10 cellular contexts compared by ENCODE assay signal in the genomic region with DNA sequence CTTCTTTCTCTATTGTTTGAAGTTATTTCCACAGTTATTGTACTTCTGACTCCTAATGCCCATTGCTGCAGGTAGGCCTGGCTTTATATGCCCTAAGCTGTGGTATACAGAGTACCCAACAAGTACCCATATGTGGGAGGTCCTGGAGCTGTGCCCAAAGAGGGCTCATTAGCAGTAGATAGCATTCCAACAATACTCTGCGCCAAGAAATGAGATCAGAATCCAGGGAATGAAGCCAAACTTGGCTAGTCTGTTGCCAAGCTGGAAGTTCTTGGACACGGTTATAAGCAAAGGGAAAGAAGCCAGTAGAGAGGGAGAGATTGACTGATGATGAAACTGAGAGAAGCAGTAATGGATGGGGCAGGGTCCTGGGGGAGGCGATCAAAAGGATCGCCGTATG. TPM values are rescaled to one million over a fixed set of nuclear protein-coding genes. Genes with fewer than 3 reads are reported as not detected.
DNase-seq lines count a peak whose midpoint lies in the region; ATAC-seq and TF ChIP-seq lines count a peak whose summit lies in the region.
"Had no signal": no experiment of that assay in that cellular context is flagged by ENCODE, and none has a peak within 500 bp of the region (broad histone marks: within the 10 kb centered on the region; RNA-seq: fewer than 3 reads in every experiment).

No MANE protein-coding gene starts in this region.

- H3K9me3 Mint-ChIP-seq in T-helper 2 cell treated with Interferon-gamma antibody and Interleukin-4, amounts not matched to agents 5 μg/mL and 100 μg/mL, for 36 hours, result no peaks in the 10 kb centered on the region
- H3K9me3 Mint-ChIP-seq in WTC11, result peaks cover 13% of the 10 kb centered on the region

- no peak for ATAC-seq in stimulated activated naive CD8-positive, alpha-beta T cell treated with anti-CD3 and anti-CD28 coated beads, Interleukin-15, Interleukin-2, amounts not matched to agents 100 U/mL and 50 U/mL, for 24 hours
- ATAC-seq in WTC11, result no peak

- no peaks in the 10 kb centered on the region for H3K9me3 ChIP-seq in colonic mucosa

- H3K4me3 ChIP-seq in dorsolateral prefrontal cortex (peak overlapping the region in 11 of 59 donors; percentile 5 to 40 (median 24)), colonic mucosa (no peak overlapping the region)

- POLR2A ChIA-PET in WTC11 (lab: Charles Lee), result no interaction called here

- H3K4me1 Mint-ChIP-seq in T-helper 2 cell treated with Interferon-gamma antibody and Interleukin-4, amounts not matched to agents 5 μg/mL and 100 μg/mL, for 36 hours (ENCODE audit: low read depth), result no peaks in the 10 kb centered on the region
- H3K4me1 Mint-ChIP-seq in WTC11, result peaks cover 13% of the 10 kb centered on the region; the same call in 1 of the 2 replicates
- H3K4me1 Mint-ChIP-seq: activated naive CD4-positive, alpha-beta T cell treated with anti-CD3 and anti-CD28 coated beads, Interleukin-2, amount 50 U/mL, for 24 hours had no signal

- intact Hi-C loops in dorsolateral prefrontal cortex (cut with DNase I), result no loop called here
- intact Hi-C loops in colonic mucosa (cut with DNase I), result no loop called here

- peak; percentile 70 for DNase-seq in AG08395 (ENCODE audit: low spot score)
- DNase-seq in NCI-H1105 treated with DMSO at 0.1 percent for 48 hours (lab: John Stamatoyannopoulos, UW), result peak; percentile 69
- peak; percentile 28 to 91 (median 78) for DNase-seq in dorsolateral prefrontal cortex
- peak; percentile 76 for DNase-seq in medulla oblongata (ENCODE audit: extremely low spot score)
- no peak for DNase-seq in T-helper 2 cell treated with Interferon-gamma antibody and Interleukin-4, amounts not matched to agents 5 μg/mL and 100 μg/mL, for 36 hours (ENCODE audit: low spot score)
- DNase-seq in colonic mucosa, result no peak
- no peak for DNase-seq in stimulated activated naive CD8-positive, alpha-beta T cell treated with anti-CD3 and anti-CD28 coated beads, Interleukin-15, Interleukin-2, amounts not matched to agents 100 U/mL and 50 U/mL, for 24 hours
- no peak for DNase-seq in WTC11 (ENCODE audit: low spot score)
- DNase-seq: CD4-positive, CD25-positive, alpha-beta regulatory T cell had no signal

- no peaks in the 10 kb centered on the region for H3K36me3 ChIP-seq in colonic mucosa

- no peak overlapping the region for H3K9ac ChIP-seq in colonic mucosa (ENCODE audit: low read depth in 2 of 2, low read length in 2 of 2)

- TF ChIP-seq CTCF in dorsolateral prefrontal cortex (IDR thresholded peaks at IDR 0.05 in 54 of 56, conservative IDR thresholded peaks at IDR 0.05 in 2 of 56; ENCODE audit: low read depth in 1 of 56, partially characterized antibody in 56 of 56) (peak in 1 of 56 donors; percentile 12), colonic mucosa (IDR thresholded peaks at IDR 0.05) (no peak), WTC11 (IDR thresholded peaks at IDR 0.05) (no peak)

- H3K27ac ChIP-seq in dorsolateral prefrontal cortex (no peak overlapping the region), colonic mucosa (no peak overlapping the region)

- no peaks in the 10 kb centered on the region for H3K27me3 Mint-ChIP-seq in T-helper 2 cell treated with Interferon-gamma antibody and Interleukin-4, amounts not matched to agents 5 μg/mL and 100 μg/mL, for 36 hours (ENCODE audit: low read depth)
- H3K27me3 Mint-ChIP-seq in WTC11 (ENCODE audit: low read depth), result no peaks in the 10 kb centered on the region; the same call in 1 of the 2 replicates
- H3K27me3 Mint-ChIP-seq: activated naive CD4-positive, alpha-beta T cell treated with anti-CD3 and anti-CD28 coated beads, Interleukin-2, amount 50 U/mL, for 24 hours had no signal

- H3K4me3 Mint-ChIP-seq in T-helper 2 cell treated with Interferon-gamma antibody and Interleukin-4, amounts not matched to agents 5 μg/mL and 100 μg/mL, for 36 hours, result no peak overlapping the region
- no peak overlapping the region for H3K4me3 Mint-ChIP-seq in WTC11
- H3K4me3 Mint-ChIP-seq: activated naive CD4-positive, alpha-beta T cell treated with anti-CD3 and anti-CD28 coated beads, Interleukin-2, amount 50 U/mL, for 24 hours; CD4-positive, CD25-positive, alpha-beta regulatory T cell had no signal

- no peak overlapping the region for H3K27ac Mint-ChIP-seq in T-helper 2 cell treated with Interferon-gamma antibody and Interleukin-4, amounts not matched to agents 5 μg/mL and 100 μg/mL, for 36 hours
- no peak overlapping the region for H3K27ac Mint-ChIP-seq in WTC11
- H3K27ac Mint-ChIP-seq: activated naive CD4-positive, alpha-beta T cell treated with anti-CD3 and anti-CD28 coated beads, Interleukin-2, amount 50 U/mL, for 24 hours; CD4-positive, CD25-positive, alpha-beta regulatory T cell had no signal

- no peaks in the 10 kb centered on the region for H3K36me3 Mint-ChIP-seq in T-helper 2 cell treated with Interferon-gamma antibody and Interleukin-4, amounts not matched to agents 5 μg/mL and 100 μg/mL, for 36 hours (ENCODE audit: low read depth)
- H3K36me3 Mint-ChIP-seq in WTC11, result peaks cover 5% of the 10 kb centered on the region
- H3K36me3 Mint-ChIP-seq: activated naive CD4-positive, alpha-beta T cell treated with anti-CD3 and anti-CD28 coated beads, Interleukin-2, amount 50 U/mL, for 24 hours; CD4-positive, CD25-positive, alpha-beta regulatory T cell had no signal

- H3K27me3 ChIP-seq in dorsolateral prefrontal cortex, result no peaks in the 10 kb centered on the region
- no peaks in the 10 kb centered on the region for H3K27me3 ChIP-seq in colonic mucosa

- no peaks in the 10 kb centered on the region for H3K4me1 ChIP-seq in colonic mucosa

- CTCF ChIA-PET in WTC11 (lab: Charles Lee), result no interaction called here

TF ChIP-seq in WTC11, 78 proteins besides CTCF, POLR2A, EP300 and RAD21 (continues in another document):
- TF ChIP-seq, protein P1, sequence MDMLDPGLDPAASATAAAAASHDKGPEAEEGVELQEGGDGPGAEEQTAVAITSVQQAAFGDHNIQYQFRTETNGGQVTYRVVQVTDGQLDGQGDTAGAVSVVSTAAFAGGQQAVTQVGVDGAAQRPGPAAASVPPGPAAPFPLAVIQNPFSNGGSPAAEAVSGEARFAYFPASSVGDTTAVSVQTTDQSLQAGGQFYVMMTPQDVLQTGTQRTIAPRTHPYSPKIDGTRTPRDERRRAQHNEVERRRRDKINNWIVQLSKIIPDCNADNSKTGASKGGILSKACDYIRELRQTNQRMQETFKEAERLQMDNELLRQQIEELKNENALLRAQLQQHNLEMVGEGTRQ (CRISPR knock-in tag; IDR thresholded peaks at IDR 0.05), result no peak
- TF ChIP-seq, protein P2, sequence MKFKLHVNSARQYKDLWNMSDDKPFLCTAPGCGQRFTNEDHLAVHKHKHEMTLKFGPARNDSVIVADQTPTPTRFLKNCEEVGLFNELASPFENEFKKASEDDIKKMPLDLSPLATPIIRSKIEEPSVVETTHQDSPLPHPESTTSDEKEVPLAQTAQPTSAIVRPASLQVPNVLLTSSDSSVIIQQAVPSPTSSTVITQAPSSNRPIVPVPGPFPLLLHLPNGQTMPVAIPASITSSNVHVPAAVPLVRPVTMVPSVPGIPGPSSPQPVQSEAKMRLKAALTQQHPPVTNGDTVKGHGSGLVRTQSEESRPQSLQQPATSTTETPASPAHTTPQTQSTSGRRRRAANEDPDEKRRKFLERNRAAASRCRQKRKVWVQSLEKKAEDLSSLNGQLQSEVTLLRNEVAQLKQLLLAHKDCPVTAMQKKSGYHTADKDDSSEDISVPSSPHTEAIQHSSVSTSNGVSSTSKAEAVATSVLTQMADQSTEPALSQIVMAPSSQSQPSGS (CRISPR knock-in tag; IDR thresholded peaks at IDR 0.05; ENCODE audit: borderline replicate concordance, low read depth), result no peak
- TF ChIP-seq ZNF263 (CRISPR knock-in tag; IDR thresholded peaks at IDR 0.05; ENCODE audit: low read depth), result no peak
- TF ChIP-seq, protein P3, sequence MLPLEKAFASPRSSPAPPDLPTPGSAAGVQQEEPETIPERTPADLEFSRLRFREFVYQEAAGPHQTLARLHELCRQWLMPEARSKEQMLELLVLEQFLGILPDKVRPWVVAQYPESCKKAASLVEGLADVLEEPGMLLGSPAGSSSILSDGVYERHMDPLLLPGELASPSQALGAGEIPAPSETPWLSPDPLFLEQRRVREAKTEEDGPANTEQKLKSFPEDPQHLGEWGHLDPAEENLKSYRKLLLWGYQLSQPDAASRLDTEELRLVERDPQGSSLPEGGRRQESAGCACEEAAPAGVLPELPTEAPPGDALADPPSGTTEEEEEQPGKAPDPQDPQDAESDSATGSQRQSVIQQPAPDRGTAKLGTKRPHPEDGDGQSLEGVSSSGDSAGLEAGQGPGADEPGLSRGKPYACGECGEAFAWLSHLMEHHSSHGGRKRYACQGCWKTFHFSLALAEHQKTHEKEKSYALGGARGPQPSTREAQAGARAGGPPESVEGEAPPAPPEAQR (CRISPR knock-in tag; IDR thresholded peaks at IDR 0.05), result no peak
- TF ChIP-seq FOXP1 (CRISPR knock-in tag; IDR thresholded peaks at IDR 0.05; ENCODE audit: borderline replicate concordance), result no peak
- TF ChIP-seq KAT7 (CRISPR knock-in tag; IDR thresholded peaks at IDR 0.05; ENCODE audit: borderline replicate concordance), result no peak
- TF ChIP-seq NR2C2 (CRISPR knock-in tag; IDR thresholded peaks at IDR 0.05), result no peak
- no peak for TF ChIP-seq CBFB (CRISPR knock-in tag; IDR thresholded peaks at IDR 0.05; ENCODE audit: low read depth)
- TF ChIP-seq, protein P4, sequence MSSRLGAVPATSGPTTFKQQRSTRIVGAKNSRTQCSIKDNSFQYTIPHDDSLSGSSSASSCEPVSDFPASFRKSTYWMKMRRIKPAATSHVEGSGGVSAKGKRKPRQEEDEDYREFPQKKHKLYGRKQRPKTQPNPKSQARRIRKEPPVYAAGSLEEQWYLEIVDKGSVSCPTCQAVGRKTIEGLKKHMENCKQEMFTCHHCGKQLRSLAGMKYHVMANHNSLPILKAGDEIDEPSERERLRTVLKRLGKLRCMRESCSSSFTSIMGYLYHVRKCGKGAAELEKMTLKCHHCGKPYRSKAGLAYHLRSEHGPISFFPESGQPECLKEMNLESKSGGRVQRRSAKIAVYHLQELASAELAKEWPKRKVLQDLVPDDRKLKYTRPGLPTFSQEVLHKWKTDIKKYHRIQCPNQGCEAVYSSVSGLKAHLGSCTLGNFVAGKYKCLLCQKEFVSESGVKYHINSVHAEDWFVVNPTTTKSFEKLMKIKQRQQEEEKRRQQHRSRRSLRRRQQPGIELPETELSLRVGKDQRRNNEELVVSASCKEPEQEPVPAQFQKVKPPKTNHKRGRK (CRISPR knock-in tag; IDR thresholded peaks at IDR 0.05; ENCODE audit: borderline replicate concordance), result no peak
- no peak for TF ChIP-seq SOX15 (CRISPR knock-in tag; IDR thresholded peaks at IDR 0.05)
- no peak for TF ChIP-seq ZNF219 (CRISPR knock-in tag; IDR thresholded peaks at IDR 0.05; ENCODE audit: borderline replicate concordance)
- no peak for TF ChIP-seq ZNF416 (CRISPR knock-in tag; IDR thresholded peaks at IDR 0.05)
- no peak for TF ChIP-seq JUN (CRISPR knock-in tag; IDR thresholded peaks at IDR 0.05)
- TF ChIP-seq ATF1 (CRISPR knock-in tag; IDR thresholded peaks at IDR 0.05), result no peak

RNA-seq across cellular contexts. Expression of a gene that starts 29.7 kb away (rescaled TPM):
- total RNA-seq in dorsolateral prefrontal cortex (10 to 100 TPM; 46.6 to 90.8 (median 70.1) TPM), colonic mucosa (1 to 10 TPM; 4.9 to 5.0 TPM), WTC11 (2021) (59.1 to 69.1 TPM (median 61.1 TPM) in 3 replicates)

Comparison
In these comparisons a context has a peak if more than half of its experiments do, and no peak if none do; other contexts are left out.
1. DNase-seq: peak in AG08395 (single experiment), NCI-H1105 treated with DMSO at 0.1 percent for 48 hours (single experiment), dorsolateral prefrontal cortex (10 of 10) and medulla oblongata (single experiment); none in T-helper 2 cell treated with Interferon-gamma antibody and Interleukin-4, amounts not matched to agents 5 μg/mL and 100 μg/mL, for 36 hours (single experiment), colonic mucosa (single experiment), stimulated activated naive CD8-positive, alpha-beta T cell treated with anti-CD3 and anti-CD28 coated beads, Interleukin-15, Interleukin-2, amounts not matched to agents 100 U/mL and 50 U/mL, for 24 hours (single experiment) and WTC11 (single experiment).
2. RNA of a gene that starts 29.7 kb away (total RNA-seq): 46.6 to 90.8 TPM in dorsolateral prefrontal cortex and 59.1 to 69.1 TPM in WTC11; 4.9 to 5.0 TPM in colonic mucosa; every median in the first group is over 4 times any median in the second.